Comparison of ENCODE assay signal across 27 cellular contexts in genomic region chr12:50981319-50982239, GRCh38. TPM values are rescaled to one million over a fixed set of nuclear protein-coding genes. Genes with fewer than 3 reads are reported as not detected.
DNase-seq lines count a peak whose midpoint lies in the region; ATAC-seq and TF ChIP-seq lines count a peak whose summit lies in the region.
"Had no signal": no experiment of that assay in that cellular context is flagged by ENCODE, and none has a peak within 500 bp of the region (broad histone marks: within the 10 kb centered on the region; RNA-seq: fewer than 3 reads in every experiment).

No MANE protein-coding gene starts in this region.

- H3K4me3 Mint-ChIP-seq in activated T-cell treated with anti-CD3 and anti-CD28 coated beads, Interleukin-2, amount 50 U/mL, for 72 hours, result no peak overlapping the region
- H3K4me3 Mint-ChIP-seq: activated CD8-positive, alpha-beta memory T cell treated with anti-CD3 and anti-CD28 coated beads, Interleukin-2, amount 10 ng/mL, durations not matched to agents 7 days and 5 days; CD4-positive, alpha-beta T cell; GM23338; IgD-negative memory B cell; naive thymus-derived CD8-positive, alpha-beta T cell had no signal

- no peak overlapping the region for H3K14ac ChIP-seq in neuronal stem cell (ENCODE audit: low read length)

- H3K23ac ChIP-seq in neuronal stem cell (ENCODE audit: low read depth, low read length, poor library complexity), result no peak overlapping the region

- no peak overlapping the region for H3K4ac ChIP-seq in neuronal stem cell (ENCODE audit: low read length)

- no peaks in the 10 kb centered on the region for H3K79me1 ChIP-seq in neuronal stem cell (ENCODE audit: low read depth, low read length)

- no peak overlapping the region for H3K18ac ChIP-seq in neuronal stem cell (ENCODE audit: low read length)

- H2AK5ac ChIP-seq in neuronal stem cell (ENCODE audit: low read depth, low read length), result no peak overlapping the region

- H3K4me3 ChIP-seq in colonic mucosa, result no peak overlapping the region
- H3K4me3 ChIP-seq in neuronal stem cell (ENCODE audit: low read length in 2 of 2), result no peak overlapping the region
- H3K4me3 ChIP-seq: dorsolateral prefrontal cortex, GM12878, GM23338, tibial nerve had no signal

- no CpG with 5 or more reads among the region's 6 CpGs for WGBS in neuronal stem cell (ENCODE audit: extremely low coverage in 2 of 2, insufficient read length in 2 of 2, insufficient replicate concordance in 1 of 2), 2 donors

- H3K4me1 Mint-ChIP-seq in activated T-cell treated with anti-CD3 and anti-CD28 coated beads, Interleukin-2, amount 50 U/mL, for 72 hours (ENCODE audit: low read depth), result peaks cover 55% of the 10 kb centered on the region

- peaks cover under 1 to 9% of the 10 kb centered on the region in 2 donors for H3K36me3 Mint-ChIP-seq in activated T-cell treated with anti-CD3 and anti-CD28 coated beads, Interleukin-2, amount 50 U/mL, for 72 hours (ENCODE audit: insufficient read depth in 2 of 2)

- H3K27ac ChIP-seq in colonic mucosa (peak overlapping the region; percentile 38), neuronal stem cell (replicated peaks; ENCODE audit: low read length) (no peak overlapping the region)

- no peak overlapping the region for H2BK120ac ChIP-seq in neuronal stem cell (ENCODE audit: low read depth, low read length)

- intact Hi-C loops in colonic mucosa (cut with DNase I), result loop anchor here (5.0 kb wide), 1 partner anchor 144 kb away; no protein-coding TSS in a partner anchor

- H2BK12ac ChIP-seq in neuronal stem cell (ENCODE audit: low read length), result no peak overlapping the region

- H3K9ac ChIP-seq in colonic mucosa (ENCODE audit: low read depth in 2 of 2, low read length in 2 of 2) (no peak overlapping the region), neuronal stem cell (ENCODE audit: low read depth, low read length, poor library complexity) (no peak overlapping the region)

- no peak for TF ChIP-seq CTCF in colonic mucosa (IDR thresholded peaks at IDR 0.05)

- no peaks in the 10 kb centered on the region for H3K9me3 ChIP-seq in colonic mucosa
- H3K9me3 ChIP-seq in neuronal stem cell (replicated peaks in 1 of 2; ENCODE audit: control insufficient read depth in 2 of 2, insufficient read depth in 1 of 2, low read depth in 1 of 2, low read length in 2 of 2), result no peaks in the 10 kb centered on the region
- H3K9me3 ChIP-seq: tibial nerve had no signal

- peaks cover 0 to 2% of the 10 kb centered on the region in 2 donors for H3K9me3 Mint-ChIP-seq in activated T-cell treated with anti-CD3 and anti-CD28 coated beads, Interleukin-2, amount 50 U/mL, for 72 hours
- H3K9me3 Mint-ChIP-seq: CD4-positive, alpha-beta T cell; GM23338; IgD-negative memory B cell; naive thymus-derived CD8-positive, alpha-beta T cell had no signal

- H3K4me1 ChIP-seq in colonic mucosa (no peaks in the 10 kb centered on the region), neuronal stem cell (ENCODE audit: control insufficient read depth in 2 of 2, insufficient read depth in 1 of 2, low read depth in 1 of 2, low read length in 2 of 2) (peaks cover 0 to 5% of the 10 kb centered on the region in 2 donors)

- no peak overlapping the region for H2BK5ac ChIP-seq in neuronal stem cell (ENCODE audit: low read length)

- no peak overlapping the region for H3K27ac Mint-ChIP-seq in activated T-cell treated with anti-CD3 and anti-CD28 coated beads, Interleukin-2, amount 50 U/mL, for 72 hours
- H3K27ac Mint-ChIP-seq: activated CD8-positive, alpha-beta memory T cell treated with anti-CD3 and anti-CD28 coated beads, Interleukin-2, amount 10 ng/mL, durations not matched to agents 7 days and 5 days; CD4-positive, alpha-beta T cell; GM23338; IgD-negative memory B cell had no signal

- H3K36me3 ChIP-seq in colonic mucosa (no peaks in the 10 kb centered on the region), neuronal stem cell (replicated peaks in 1 of 2; ENCODE audit: control insufficient read depth in 2 of 2, insufficient read depth in 2 of 2, low read length in 2 of 2) (peaks cover 0 to 18% of the 10 kb centered on the region in 2 donors)

- H3K27me3 Mint-ChIP-seq in activated T-cell treated with anti-CD3 and anti-CD28 coated beads, Interleukin-2, amount 50 U/mL, for 72 hours (ENCODE audit: low read depth), result no peaks in the 10 kb centered on the region
- H3K27me3 Mint-ChIP-seq: activated CD8-positive, alpha-beta memory T cell treated with anti-CD3 and anti-CD28 coated beads, Interleukin-2, amount 10 ng/mL, durations not matched to agents 7 days and 5 days; CD4-positive, alpha-beta T cell; IgD-negative memory B cell; naive thymus-derived CD8-positive, alpha-beta T cell had no signal

- H3K4me2 ChIP-seq in neuronal stem cell (ENCODE audit: insufficient read depth, low read length, poor library complexity, severe bottlenecking), result no peak overlapping the region
- H3K4me2 ChIP-seq: GM23338 had no signal

- DNase-seq in HT-29 (ENCODE audit: low spot score) (peak; percentile 13), NCI-H345 (lab: John Stamatoyannopoulos, UW) (peak; percentile 28), colonic mucosa (peak; percentile 36), neuronal stem cell (ENCODE audit: low spot score) (peak; percentile 11), T1000 (lab: John Stamatoyannopoulos, UW) (no peak), NCI-H1436 (lab: John Stamatoyannopoulos, UW) (no peak)
- no peak for DNase-seq in activated T-cell treated with anti-CD3 and anti-CD28 coated beads, Interleukin-2, amount 50 U/mL, for 72 hours
- DNase-seq: activated CD4-positive, alpha-beta T cell treated with anti-CD3 and anti-CD28 coated beads for 4 hours; activated CD8-positive, alpha-beta memory T cell treated with anti-CD3 and anti-CD28 coated beads, Interleukin-2, amount 10 ng/mL, durations not matched to agents 7 days and 5 days; activated effector memory CD4-positive, alpha-beta T cell treated with Interleukin-2 at 50 U/mL for 16 hours; CD4-positive, alpha-beta T cell; DMS53; dorsolateral prefrontal cortex; foreskin melanocyte; mesendoderm; naive thymus-derived CD8-positive, alpha-beta T cell; NCI-H1930; NCI-H510A treated with DMSO at 0.1 percent for 48 hours; Right ventricle myocardium superior; stimulated activated naive CD4-positive, alpha-beta T cell treated with Interleukin-2 at 50 U/mL for 16 hours had no signal

- no peak overlapping the region for H2BK15ac ChIP-seq in neuronal stem cell (ENCODE audit: low read length)

- no peak overlapping the region for H4K91ac ChIP-seq in neuronal stem cell (ENCODE audit: low read depth, low read length, poor library complexity)

- no peak overlapping the region for H4K8ac ChIP-seq in neuronal stem cell (ENCODE audit: low read depth, low read length)

- no peak overlapping the region for H2AFZ ChIP-seq in neuronal stem cell (ENCODE audit: low read length)
- H2AFZ ChIP-seq: GM23338 had no signal

- ATAC-seq in GM19035 (IDR thresholded peaks at IDR 0.05; ENCODE audit: unreplicated experiment), result no peak
- ATAC-seq in activated T-cell treated with anti-CD3 and anti-CD28 coated beads, Interleukin-2, amount 50 U/mL, for 72 hours (replicated peaks in 1 of 2), result no peak
- ATAC-seq: activated CD8-positive, alpha-beta memory T cell treated with anti-CD3 and anti-CD28 coated beads, Interleukin-2, amount 10 ng/mL, durations not matched to agents 7 days and 5 days; GM12878; GM23338; naive thymus-derived CD8-positive, alpha-beta T cell had no signal

- H3K27me3 ChIP-seq in colonic mucosa (no peaks in the 10 kb centered on the region), neuronal stem cell (ENCODE audit: control insufficient read depth in 3 of 3, insufficient read depth in 3 of 3, low read depth in 1 of 3, low read length in 3 of 3) (no peaks in the 10 kb centered on the region)
- H3K27me3 ChIP-seq: dorsolateral prefrontal cortex, tibial nerve had no signal

RNA-seq across cellular contexts. Expression of gene HIGD1C, which starts 29.2 kb away (rescaled TPM):
- not detected in 2 replicates for total RNA-seq in HT-29 (2014; rRNA removed; shearing (Covaris generic))
- total RNA-seq in colonic mucosa, result not detected
- polyA plus RNA-seq in neuronal stem cell (2013, experiment 1 of 2), result not detected
- polyA plus RNA-seq in neuronal stem cell (2013, experiment 2 of 2), result not detected
- not detected for total RNA-seq in activated T-cell treated with anti-CD3 and anti-CD28 coated beads, Interleukin-2, amount 50 U/mL, for 72 hours
- total RNA-seq: activated CD8-positive, alpha-beta memory T cell treated with anti-CD3 and anti-CD28 coated beads, Interleukin-2, amount 10 ng/mL, durations not matched to agents 7 days and 5 days; CD4-positive, alpha-beta T cell; epithelial cell of proximal tubule; GM12878; GM23338; naive thymus-derived CD8-positive, alpha-beta T cell; Right ventricle myocardium superior; tibial nerve had no signal
- polyA plus RNA-seq: adipose tissue; GM12878; GM23338; naive thymus-derived CD8-positive, alpha-beta T cell had no signal

RNA-seq across cellular contexts. Expression of gene SLC11A2, which starts 44.6 kb away (rescaled TPM):
- 20.1 and 42.9 TPM in 2 replicates for total RNA-seq in HT-29 (2014; rRNA removed; shearing (Covaris generic))
- 10 to 100 TPM; 51.6 to 52.0 TPM for total RNA-seq in colonic mucosa
- 26.1 TPM for polyA plus RNA-seq in neuronal stem cell (2013, experiment 1 of 2)
- polyA plus RNA-seq in neuronal stem cell (2013, experiment 2 of 2), result 27.3 TPM
- total RNA-seq in activated T-cell treated with anti-CD3 and anti-CD28 coated beads, Interleukin-2, amount 50 U/mL, for 72 hours, result 10 to 100 TPM; 44.8 to 54.5 TPM

Comparison
In these comparisons a context has a peak if more than half of its experiments do, and no peak if none do; other contexts are left out.
1. DNase-seq: peak in HT-29 (single experiment), NCI-H345 (single experiment), colonic mucosa (single experiment) and neuronal stem cell (single experiment); none in T1000 (single experiment), NCI-H1436 (single experiment) and activated T-cell treated with anti-CD3 and anti-CD28 coated beads, Interleukin-2, amount 50 U/mL, for 72 hours (0 of 2).